ENCODE assay signal across 23 cellular contexts in genomic region chr14:101010293-101010692, GRCh38.
"Had no signal": no experiment of that assay in that cellular context is flagged by ENCODE, and none has a peak within 500 bp of the region (broad histone marks: within the 10 kb centered on the region; RNA-seq: fewer than 3 reads in every experiment).

No MANE protein-coding gene starts in this region.

- H3K27ac Mint-ChIP-seq: activated CD4-positive, alpha-beta memory T cell treated with anti-CD3 and anti-CD28 coated beads, Interleukin-2, amount 10 ng/mL, durations not matched to agents 7 days and 5 days; activated T-helper 17 cell treated with anti-CD3 and anti-CD28 coated beads, Interleukin-2, amount 50 U/mL, for 72 hours; endodermal cell; mesothelial cell of epicardium had no signal

- H3K36me3 ChIP-seq: left lung, vagina had no signal

- H3K27me3 ChIP-seq: body of pancreas, dorsolateral prefrontal cortex, foreskin keratinocyte, left lung, tibial nerve, vagina had no signal

- H3K36me3 Mint-ChIP-seq: mesothelial cell of epicardium had no signal

- H3K9me3 ChIP-seq: body of pancreas, vagina had no signal

- ATAC-seq: activated T-helper 17 cell treated with anti-CD3 and anti-CD28 coated beads, Interleukin-2, amount 50 U/mL, for 72 hours; body of pancreas; foreskin keratinocyte; left lung; stimulated activated naive CD8-positive, alpha-beta T cell treated with anti-CD3 and anti-CD28 coated beads, Interleukin-15, Interleukin-2, amounts not matched to agents 100 U/mL and 50 U/mL, for 24 hours had no signal

- DNase-seq: activated CD4-positive, alpha-beta memory T cell treated with anti-CD3 and anti-CD28 coated beads, Interleukin-2, amount 10 ng/mL, durations not matched to agents 7 days and 5 days; activated CD4-positive, alpha-beta T cell treated with anti-CD3 and anti-CD28 coated beads for 4 hours; activated naive CD4-positive, alpha-beta T cell; activated T-cell treated with anti-CD3 and anti-CD28 coated beads, Interleukin-2, amount 50 U/mL, for 1 hour; body of pancreas; caudate nucleus; endodermal cell; foreskin keratinocyte; hippocampal formation; nucleus accumbens; posterior cingulate gyrus; stimulated activated CD4-positive, alpha-beta T cell treated with anti-CD3 and anti-CD28 coated beads, Interleukin-12 subunit alpha, Interleukin-12 subunit beta, amount 100 ng/mL, for 4 hours; stimulated activated naive CD8-positive, alpha-beta T cell treated with anti-CD3 and anti-CD28 coated beads, Interleukin-15, Interleukin-2, amounts not matched to agents 100 U/mL and 50 U/mL, for 24 hours; substantia nigra had no signal

- FAIRE-seq: keratinocyte had no signal

- H3K4me3 Mint-ChIP-seq: activated CD4-positive, alpha-beta memory T cell treated with anti-CD3 and anti-CD28 coated beads, Interleukin-2, amount 10 ng/mL, durations not matched to agents 7 days and 5 days; activated T-helper 17 cell treated with anti-CD3 and anti-CD28 coated beads, Interleukin-2, amount 50 U/mL, for 72 hours; endodermal cell; mesothelial cell of epicardium; nephron had no signal

- H3K4me1 ChIP-seq: body of pancreas, foreskin keratinocyte had no signal

- H3K27ac ChIP-seq: body of pancreas, dorsolateral prefrontal cortex, epithelial cell of prostate, foreskin keratinocyte, left lung, tibial nerve, vagina had no signal

- H3K4me1 Mint-ChIP-seq: activated T-helper 17 cell treated with anti-CD3 and anti-CD28 coated beads, Interleukin-2, amount 50 U/mL, for 72 hours; endodermal cell had no signal

- H3K4me3 ChIP-seq: body of pancreas, dorsolateral prefrontal cortex, left lung, tibial nerve, vagina had no signal
